ENCODE assay signal across 8 cellular contexts in genomic region chr17:49230636-49231562, GRCh38. TPM values are rescaled to one million over a fixed set of nuclear protein-coding genes. Genes with fewer than 3 reads are reported as not detected.
DNase-seq lines count a peak whose midpoint lies in the region; ATAC-seq, FAIRE-seq and TF ChIP-seq lines count a peak whose summit lies in the region.

TSS of gene PHOSPHO1 (minus strand) at chr17:49230787. CDS start at chr17:49226691, 4,096 bp downstream.

- H3K27ac ChIP-seq in caudate nucleus (ENCODE audit: low read depth, low read length): no peak within 1 kb of the TSS
- H3K27ac ChIP-seq in kidney (ENCODE audit: low read depth in 2 of 2, low read length in 2 of 2): no peak within 1 kb of the TSS

- H3K9me3 Mint-ChIP-seq in activated B cell treated with CpG ODN at 0.5 μM for 24 hours: no peaks in the 10 kb centered on the region

- peak; percentile 79 for ATAC-seq in HG02981 (IDR thresholded peaks at IDR 0.05; ENCODE audit: unreplicated experiment)
- peak; percentile 94 for ATAC-seq in activated B cell treated with CpG ODN at 0.5 μM for 24 hours (ENCODE audit: low read depth)

- H3K4me1 ChIP-seq in kidney (ENCODE audit: control insufficient read depth in 1 of 2, insufficient read depth in 1 of 2, low read depth in 1 of 2, low read length in 2 of 2): peaks cover 6 to 9% of the 10 kb centered on the region in 2 donors

- H3K36me3 ChIP-seq in kidney (ENCODE audit: control insufficient read depth in 1 of 2, insufficient read depth in 2 of 2, low read length in 2 of 2): no peaks in the 10 kb centered on the region

- H3K9me3 ChIP-seq in kidney (ENCODE audit: control insufficient read depth in 1 of 2, low read length in 2 of 2): no peaks in the 10 kb centered on the region

- peaks cover 17% of the 10 kb centered on the region for H3K4me1 Mint-ChIP-seq in activated B cell treated with CpG ODN at 0.5 μM for 24 hours

- no peaks in the 10 kb centered on the region for H3K36me3 Mint-ChIP-seq in activated B cell treated with CpG ODN at 0.5 μM for 24 hours (ENCODE audit: low read depth)

- POLR2A ChIA-PET in activated B cell treated with CpG ODN at 0.5 μM for 24 hours (lab: Charles Lee): interaction anchor here (0.6 to 8.7 kb wide), 3 partner anchors 15 to 182 kb away, joined by 3 to 91 read pairs (median 9); no protein-coding TSS in a partner anchor

- H3K27me3 Mint-ChIP-seq in activated B cell treated with CpG ODN at 0.5 μM for 24 hours: peaks cover 7% of the 10 kb centered on the region

- H3K4me3 ChIP-seq in kidney (ENCODE audit: low read length in 2 of 2): peak within 1 kb of the TSS; percentile 67 to 72

- DNase-seq in NCI-H187 (lab: John Stamatoyannopoulos, UW): peak; percentile 27 to 41
- DNase-seq in NCI-H187 treated with DMSO at 0.1 percent for 48 hours (lab: John Stamatoyannopoulos, UW): no peak
- DNase-seq in NCI-H2171 treated with DMSO at 0.1 percent for 48 hours (lab: John Stamatoyannopoulos, UW): peak; percentile 80
- peak; percentile 89 for DNase-seq in activated B cell treated with CpG ODN at 0.5 μM for 24 hours
- peak in 58 of 61 donors; percentile 14 to 90 (median 70) for DNase-seq in caudate nucleus (lab: John Stamatoyannopoulos, UW)
- DNase-seq in kidney: peak; percentile 94
- DNase-seq in stimulated activated CD4-positive, alpha-beta T cell treated with anti-CD3 and anti-CD28 coated beads, Interleukin-15, amount 100 ng/mL, for 1 hour (ENCODE audit: low read depth in 1 of 2, low spot score in 1 of 2): peak; percentile 71 to 75

- no peak within 1 kb of the TSS for H3K27ac Mint-ChIP-seq in activated B cell treated with CpG ODN at 0.5 μM for 24 hours

- TF ChIP-seq CTCF in activated B cell treated with CpG ODN at 0.5 μM for 24 hours (IDR thresholded peaks at IDR 0.05) (no peak), kidney (IDR thresholded peaks at IDR 0.05; ENCODE audit: borderline replicate concordance, extremely low read depth, insufficient read depth) (no peak)

- H3K9ac ChIP-seq in kidney (ENCODE audit: low read length in 2 of 2): peak within 1 kb of the TSS in 1 of 2 donors; percentile 46

- H3K4me3 Mint-ChIP-seq in activated B cell treated with CpG ODN at 0.5 μM for 24 hours: peak within 1 kb of the TSS; percentile 80

- no peak for FAIRE-seq in kidney (lab: Jason Lieb, UNC)

- intact Hi-C loops in activated B cell treated with CpG ODN at 0.5 μM for 24 hours (cut with micrococcal nuclease) (loop anchor here (1.0 to 5.0 kb wide), 3 partner anchors 12 to 161 kb away; no protein-coding TSS in a partner anchor), kidney (cut with DNase I) (no loop called here)

- CTCF ChIA-PET in activated B cell treated with CpG ODN at 0.5 μM for 24 hours (lab: Charles Lee): interaction anchor here (1.7 to 7.2 kb wide), 2 partner anchors 51 kb away, joined by 10 to 197 read pairs; no protein-coding TSS in a partner anchor

RNA-seq across cellular contexts. Expression of gene PHOSPHO1, which starts in this region (rescaled TPM):
- total RNA-seq in activated B cell treated with CpG ODN at 0.5 μM for 24 hours: 0.59 TPM in 1 of 2 replicates, not detected in the other
- total RNA-seq in kidney: 0.22 TPM
- polyA plus RNA-seq in kidney (ENCODE audit: insufficient read depth, low read depth, low replicate concordance): 1.5 TPM

Comparison
In these comparisons a context has a peak if more than half of its experiments do, and no peak if none do; other contexts are left out.
1. Peak in DNase-seq and ATAC-seq in activated B cell treated with CpG ODN at 0.5 μM for 24 hours; RNA of the gene not detected or under 1 TPM.